ENCODE assay signal across 1 cellular context in genomic region chr9:33024126-33024965, GRCh38.
TF ChIP-seq lines count a peak whose summit lies in the region.

No MANE protein-coding gene starts in this region.

TF ChIP-seq in HepG2, 621 proteins besides CTCF, POLR2A, EP300 and RAD21 (continues in another document):
- TF ChIP-seq ZNF790 (CRISPR knock-in tag; IDR thresholded peaks at IDR 0.05; ENCODE audit: borderline replicate concordance): no peak
- 0 out of 2 replicates have a peak, but pooled peaks have one; percentile 15 for TF ChIP-seq ZNF770 (CRISPR knock-in tag; IDR thresholded peaks at IDR 0.05)
- TF ChIP-seq ZNF780A (CRISPR knock-in tag; IDR thresholded peaks at IDR 0.05): no peak
- no peak for TF ChIP-seq REL (CRISPR knock-in tag; conservative IDR thresholded peaks at IDR 0.05)
- TF ChIP-seq, protein P1, sequence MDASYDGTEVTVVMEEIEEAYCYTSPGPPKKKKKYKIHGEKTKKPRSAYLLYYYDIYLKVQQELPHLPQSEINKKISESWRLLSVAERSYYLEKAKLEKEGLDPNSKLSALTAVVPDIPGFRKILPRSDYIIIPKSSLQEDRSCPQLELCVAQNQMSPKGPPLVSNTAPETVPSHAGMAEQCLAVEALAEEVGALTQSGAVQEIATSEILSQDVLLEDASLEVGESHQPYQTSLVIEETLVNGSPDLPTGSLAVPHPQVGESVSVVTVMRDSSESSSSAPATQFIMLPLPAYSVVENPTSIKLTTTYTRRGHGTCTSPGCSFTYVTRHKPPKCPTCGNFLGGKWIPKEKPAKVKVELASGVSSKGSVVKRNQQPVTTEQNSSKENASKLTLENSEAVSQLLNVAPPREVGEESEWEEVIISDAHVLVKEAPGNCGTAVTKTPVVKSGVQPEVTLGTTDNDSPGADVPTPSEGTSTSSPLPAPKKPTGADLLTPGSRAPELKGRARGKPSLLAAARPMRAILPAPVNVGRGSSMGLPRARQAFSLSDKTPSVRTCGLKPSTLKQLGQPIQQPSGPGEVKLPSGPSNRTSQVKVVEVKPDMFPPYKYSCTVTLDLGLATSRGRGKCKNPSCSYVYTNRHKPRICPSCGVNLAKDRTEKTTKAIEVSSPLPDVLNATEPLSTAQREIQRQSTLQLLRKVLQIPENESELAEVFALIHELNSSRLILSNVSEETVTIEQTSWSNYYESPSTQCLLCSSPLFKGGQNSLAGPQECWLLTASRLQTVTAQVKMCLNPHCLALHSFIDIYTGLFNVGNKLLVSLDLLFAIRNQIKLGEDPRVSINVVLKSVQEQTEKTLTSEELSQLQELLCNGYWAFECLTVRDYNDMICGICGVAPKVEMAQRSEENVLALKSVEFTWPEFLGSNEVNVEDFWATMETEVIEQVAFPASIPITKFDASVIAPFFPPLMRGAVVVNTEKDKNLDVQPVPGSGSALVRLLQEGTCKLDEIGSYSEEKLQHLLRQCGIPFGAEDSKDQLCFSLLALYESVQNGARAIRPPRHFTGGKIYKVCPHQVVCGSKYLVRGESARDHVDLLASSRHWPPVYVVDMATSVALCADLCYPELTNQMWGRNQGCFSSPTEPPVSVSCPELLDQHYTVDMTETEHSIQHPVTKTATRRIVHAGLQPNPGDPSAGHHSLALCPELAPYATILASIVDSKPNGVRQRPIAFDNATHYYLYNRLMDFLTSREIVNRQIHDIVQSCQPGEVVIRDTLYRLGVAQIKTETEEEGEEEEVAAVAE (CRISPR knock-in tag; IDR thresholded peaks at IDR 0.05; ENCODE audit: borderline replicate concordance): no peak
- TF ChIP-seq PHF8 (CRISPR knock-in tag; IDR thresholded peaks at IDR 0.05): no peak
- no peak for TF ChIP-seq SIX4 (CRISPR knock-in tag; IDR thresholded peaks at IDR 0.05)
- no peak for TF ChIP-seq ATM (IDR thresholded peaks at IDR 0.05; ENCODE audit: borderline replicate concordance)
- TF ChIP-seq, protein P2, sequence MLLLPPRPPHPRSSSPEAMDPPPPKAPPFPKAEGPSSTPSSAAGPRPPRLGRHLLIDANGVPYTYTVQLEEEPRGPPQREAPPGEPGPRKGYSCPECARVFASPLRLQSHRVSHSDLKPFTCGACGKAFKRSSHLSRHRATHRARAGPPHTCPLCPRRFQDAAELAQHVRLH (CRISPR knock-in tag; IDR thresholded peaks at IDR 0.05; ENCODE audit: borderline replicate concordance, low read depth): no peak
- 0 out of 2 replicates have a peak, but pooled peaks have one; percentile 26 for TF ChIP-seq GFI1 (CRISPR knock-in tag; IDR thresholded peaks at IDR 0.05; ENCODE audit: borderline replicate concordance)
- TF ChIP-seq NFYC (CRISPR knock-in tag; IDR thresholded peaks at IDR 0.05): no peak
- TF ChIP-seq RARA (CRISPR knock-in tag; IDR thresholded peaks at IDR 0.05): no peak
- no peak for TF ChIP-seq PBX3 (CRISPR knock-in tag; IDR thresholded peaks at IDR 0.05; ENCODE audit: borderline replicate concordance)
- TF ChIP-seq SRSF1 (optimal IDR thresholded peaks at IDR 0.05; ENCODE audit: low read depth, low read length): peak; percentile 69
- no peak for TF ChIP-seq AKAP8 (CRISPR knock-in tag; IDR thresholded peaks at IDR 0.05)
- TF ChIP-seq ZSCAN20 (CRISPR knock-in tag; IDR thresholded peaks at IDR 0.05; ENCODE audit: borderline replicate concordance): no peak
- no peak for TF ChIP-seq TERF1 (CRISPR knock-in tag; IDR thresholded peaks at IDR 0.05)
- no peak for TF ChIP-seq ZNF432 (CRISPR knock-in tag; IDR thresholded peaks at IDR 0.05; ENCODE audit: borderline replicate concordance)
- TF ChIP-seq ZMAT3 (CRISPR knock-in tag; conservative IDR thresholded peaks at IDR 0.05): no peak
- TF ChIP-seq ZBTB25 (CRISPR knock-in tag; IDR thresholded peaks at IDR 0.05): no peak
- TF ChIP-seq, protein P3, sequence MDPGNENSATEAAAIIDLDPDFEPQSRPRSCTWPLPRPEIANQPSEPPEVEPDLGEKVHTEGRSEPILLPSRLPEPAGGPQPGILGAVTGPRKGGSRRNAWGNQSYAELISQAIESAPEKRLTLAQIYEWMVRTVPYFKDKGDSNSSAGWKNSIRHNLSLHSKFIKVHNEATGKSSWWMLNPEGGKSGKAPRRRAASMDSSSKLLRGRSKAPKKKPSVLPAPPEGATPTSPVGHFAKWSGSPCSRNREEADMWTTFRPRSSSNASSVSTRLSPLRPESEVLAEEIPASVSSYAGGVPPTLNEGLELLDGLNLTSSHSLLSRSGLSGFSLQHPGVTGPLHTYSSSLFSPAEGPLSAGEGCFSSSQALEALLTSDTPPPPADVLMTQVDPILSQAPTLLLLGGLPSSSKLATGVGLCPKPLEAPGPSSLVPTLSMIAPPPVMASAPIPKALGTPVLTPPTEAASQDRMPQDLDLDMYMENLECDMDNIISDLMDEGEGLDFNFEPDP (CRISPR knock-in tag; conservative IDR thresholded peaks at IDR 0.05): 0 out of 2 replicates have a peak, but pooled peaks have one; percentile 44
- no peak for TF ChIP-seq HMGA1 (CRISPR knock-in tag; conservative IDR thresholded peaks at IDR 0.05)
- TF ChIP-seq ZNF577 (CRISPR knock-in tag; IDR thresholded peaks at IDR 0.05; ENCODE audit: borderline replicate concordance, low read depth): no peak
- TF ChIP-seq, protein P4, sequence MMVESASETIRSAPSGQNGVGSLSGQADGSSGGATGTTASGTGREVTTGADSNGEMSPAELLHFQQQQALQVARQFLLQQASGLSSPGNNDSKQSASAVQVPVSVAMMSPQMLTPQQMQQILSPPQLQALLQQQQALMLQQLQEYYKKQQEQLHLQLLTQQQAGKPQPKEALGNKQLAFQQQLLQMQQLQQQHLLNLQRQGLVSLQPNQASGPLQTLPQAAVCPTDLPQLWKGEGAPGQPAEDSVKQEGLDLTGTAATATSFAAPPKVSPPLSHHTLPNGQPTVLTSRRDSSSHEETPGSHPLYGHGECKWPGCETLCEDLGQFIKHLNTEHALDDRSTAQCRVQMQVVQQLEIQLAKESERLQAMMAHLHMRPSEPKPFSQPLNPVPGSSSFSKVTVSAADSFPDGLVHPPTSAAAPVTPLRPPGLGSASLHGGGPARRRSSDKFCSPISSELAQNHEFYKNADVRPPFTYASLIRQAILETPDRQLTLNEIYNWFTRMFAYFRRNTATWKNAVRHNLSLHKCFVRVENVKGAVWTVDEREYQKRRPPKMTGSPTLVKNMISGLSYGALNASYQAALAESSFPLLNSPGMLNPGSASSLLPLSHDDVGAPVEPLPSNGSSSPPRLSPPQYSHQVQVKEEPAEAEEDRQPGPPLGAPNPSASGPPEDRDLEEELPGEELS (CRISPR knock-in tag; IDR thresholded peaks at IDR 0.05): no peak
- TF ChIP-seq, protein P5, sequence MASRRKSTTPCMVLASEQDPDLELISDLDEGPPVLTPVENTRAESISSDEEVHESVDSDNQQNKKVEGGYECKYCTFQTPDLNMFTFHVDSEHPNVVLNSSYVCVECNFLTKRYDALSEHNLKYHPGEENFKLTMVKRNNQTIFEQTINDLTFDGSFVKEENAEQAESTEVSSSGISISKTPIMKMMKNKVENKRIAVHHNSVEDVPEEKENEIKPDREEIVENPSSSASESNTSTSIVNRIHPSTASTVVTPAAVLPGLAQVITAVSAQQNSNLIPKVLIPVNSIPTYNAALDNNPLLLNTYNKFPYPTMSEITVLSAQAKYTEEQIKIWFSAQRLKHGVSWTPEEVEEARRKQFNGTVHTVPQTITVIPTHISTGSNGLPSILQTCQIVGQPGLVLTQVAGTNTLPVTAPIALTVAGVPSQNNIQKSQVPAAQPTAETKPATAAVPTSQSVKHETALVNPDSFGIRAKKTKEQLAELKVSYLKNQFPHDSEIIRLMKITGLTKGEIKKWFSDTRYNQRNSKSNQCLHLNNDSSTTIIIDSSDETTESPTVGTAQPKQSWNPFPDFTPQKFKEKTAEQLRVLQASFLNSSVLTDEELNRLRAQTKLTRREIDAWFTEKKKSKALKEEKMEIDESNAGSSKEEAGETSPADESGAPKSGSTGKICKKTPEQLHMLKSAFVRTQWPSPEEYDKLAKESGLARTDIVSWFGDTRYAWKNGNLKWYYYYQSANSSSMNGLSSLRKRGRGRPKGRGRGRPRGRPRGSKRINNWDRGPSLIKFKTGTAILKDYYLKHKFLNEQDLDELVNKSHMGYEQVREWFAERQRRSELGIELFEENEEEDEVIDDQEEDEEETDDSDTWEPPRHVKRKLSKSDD (CRISPR knock-in tag; IDR thresholded peaks at IDR 0.05; ENCODE audit: low read depth): no peak
- peak; percentile 10; the same call in 1 of the 2 replicates for TF ChIP-seq ZNF724P (CRISPR knock-in tag; IDR thresholded peaks at IDR 0.05; ENCODE audit: borderline replicate concordance)
- TF ChIP-seq ZNF777 (CRISPR knock-in tag; IDR thresholded peaks at IDR 0.05): 0 out of 2 replicates have a peak, but pooled peaks have one; percentile 3
- peak; percentile 2; the same call in 1 of the 2 replicates for TF ChIP-seq ZNF441 (CRISPR knock-in tag; IDR thresholded peaks at IDR 0.05; ENCODE audit: borderline replicate concordance)
